Comparison of ENCODE assay signal across 27 cellular contexts in genomic region chr16:24646646-24646995, GRCh38.
DNase-seq lines count a peak whose midpoint lies in the region; ATAC-seq and TF ChIP-seq lines count a peak whose summit lies in the region.
"Had no signal": no experiment of that assay in that cellular context is flagged by ENCODE, and none has a peak within 500 bp of the region (broad histone marks: within the 10 kb centered on the region; RNA-seq: fewer than 3 reads in every experiment).

No MANE protein-coding gene starts in this region.

- intact Hi-C loops in IMR-90 (cut with micrococcal nuclease): loop anchor here (1.0 to 5.0 kb wide), 4 partner anchors 10 to 55 kb away; no protein-coding TSS in a partner anchor
- intact Hi-C loops in ascending aorta (cut with DNase I): loop anchor here (1.0 to 10.0 kb wide), 4 partner anchors 22 to 91 kb away; no protein-coding TSS in a partner anchor

- peak overlapping the region; percentile 99 for H2BK120ac ChIP-seq in IMR-90 (ENCODE audit: low read depth, low read length)

- H3K9me3 ChIP-seq in IMR-90 (ENCODE audit: control insufficient read depth, insufficient read depth, low read length) (no peaks in the 10 kb centered on the region), ascending aorta (no peaks in the 10 kb centered on the region), hepatocyte (ENCODE audit: low read depth) (no peaks in the 10 kb centered on the region), subcutaneous abdominal adipose tissue (ENCODE audit: control insufficient read depth in 5 of 5, low read length in 5 of 5) (no peaks in the 10 kb centered on the region)
- H3K9me3 ChIP-seq: BE2C, gastrocnemius medialis, upper lobe of right lung had no signal

- no peak for DNase-seq in IMR-90
- no peak for DNase-seq in ascending aorta (ENCODE audit: low spot score in 2 of 2)
- no peak for DNase-seq in hepatocyte (ENCODE audit: low spot score)
- no peak for DNase-seq in NCI-H2196 treated with DMSO at 0.1 percent for 48 hours (lab: John Stamatoyannopoulos, UW; ENCODE audit: unreplicated experiment)
- no peak for DNase-seq in HuH-7.5 (ENCODE audit: low spot score)
- DNase-seq in natural killer cell treated with Interleukin-12 subunit alpha and Interleukin-12 subunit beta and Interleukin-15 and Interleukin-18, amount 100 ng/mL, for 72 hours (ENCODE audit: low spot score): no peak
- DNase-seq: activated CD8-positive, alpha-beta memory T cell treated with anti-CD3 and anti-CD28 coated beads, Interleukin-2, amount 50 U/mL, for 4 hours; activated effector memory CD4-positive, alpha-beta T cell treated with Interleukin-2 at 50 U/mL for 16 hours; activated naive CD8-positive, alpha-beta T cell treated with anti-CD3 and anti-CD28 coated beads, Interleukin-2, amount 50 U/mL, for 24 hours; BE2C; COR-L47; dorsolateral prefrontal cortex; gastrocnemius medialis; kidney; MM.1S; naive thymus-derived CD8-positive, alpha-beta T cell; NCI-H1436; NCI-H524 treated with DMSO at 0.1 percent for 48 hours; stimulated activated CD4-positive, alpha-beta T cell treated with anti-CD3 and anti-CD28 coated beads, Interleukin-4, amount 100 ng/mL, for 1 hour; stimulated activated naive CD8-positive, alpha-beta T cell treated with anti-CD3 and anti-CD28 coated beads, Interleukin-15, Interleukin-2, amounts not matched to agents 100 U/mL and 50 U/mL, for 24 hours; upper lobe of right lung had no signal

- peak overlapping the region; percentile 15; the same call in 1 of the 2 replicates for H3K9ac ChIP-seq in IMR-90 (ENCODE audit: low read depth, low read length)
- no peak overlapping the region for H3K9ac ChIP-seq in subcutaneous abdominal adipose tissue (ENCODE audit: low read length in 5 of 5)

- H3K4me1 ChIP-seq in IMR-90 (ENCODE audit: control insufficient read depth, insufficient read depth, low read length): peaks cover 4% of the 10 kb centered on the region
- H3K4me1 ChIP-seq in ascending aorta: peaks cover 0 to 10% of the 10 kb centered on the region in 2 donors
- H3K4me1 ChIP-seq in hepatocyte (ENCODE audit: insufficient read depth): no peaks in the 10 kb centered on the region
- peaks cover 0 to 4% (median 0%) of the 10 kb centered on the region in 5 donors for H3K4me1 ChIP-seq in subcutaneous abdominal adipose tissue (ENCODE audit: control insufficient read depth in 5 of 5, insufficient read depth in 5 of 5, low read length in 5 of 5)
- H3K4me1 ChIP-seq: BE2C, gastrocnemius medialis, upper lobe of right lung had no signal

- H4K8ac ChIP-seq in IMR-90 (ENCODE audit: low read depth in 2 of 2, low read length in 2 of 2): peak overlapping the region; percentile 93 to 94

- peaks cover 0 to 7% of the 10 kb centered on the region in 2 donors for H3K27me3 Mint-ChIP-seq in natural killer cell treated with Interleukin-12 subunit alpha and Interleukin-12 subunit beta and Interleukin-15 and Interleukin-18, amount 100 ng/mL, for 72 hours
- H3K27me3 Mint-ChIP-seq: IgD-negative memory B cell had no signal

- H3K36me3 ChIP-seq in IMR-90 (ENCODE audit: control insufficient read depth, insufficient read depth, low read length): no peaks in the 10 kb centered on the region
- H3K36me3 ChIP-seq in ascending aorta: no peaks in the 10 kb centered on the region
- H3K36me3 ChIP-seq in hepatocyte (replicated peaks; ENCODE audit: insufficient read depth, low read depth): no peaks in the 10 kb centered on the region
- no peaks in the 10 kb centered on the region for H3K36me3 ChIP-seq in subcutaneous abdominal adipose tissue (ENCODE audit: control insufficient read depth in 5 of 5, insufficient read depth in 5 of 5, low read length in 5 of 5)
- H3K36me3 ChIP-seq: BE2C, cardiac muscle cell, gastrocnemius medialis, upper lobe of right lung had no signal

- H3K4me3 ChIP-seq in IMR-90 (ENCODE audit: insufficient read depth, low read depth, low read length) (no peak overlapping the region), ascending aorta (no peak overlapping the region), hepatocyte (no peak overlapping the region), subcutaneous abdominal adipose tissue (ENCODE audit: low read depth in 1 of 5, low read length in 5 of 5) (no peak overlapping the region)
- H3K4me3 ChIP-seq: cardiac muscle cell, dorsolateral prefrontal cortex, gastrocnemius medialis, skin epidermis, upper lobe of right lung had no signal

- H3K14ac ChIP-seq in IMR-90 (replicated peaks; ENCODE audit: low read depth, low read length): peak overlapping the region; percentile 92

- no CpG with 5 or more reads among the region's 2 CpGs for WGBS in IMR-90 (ENCODE audit: extremely low coverage in 2 of 2, insufficient read length in 1 of 2), 2 experiments
- WGBS in hepatocyte (ENCODE audit: low lambda C conversion rate, missing lambda C conversion rate): 83% methylated on average over 2 of the region's 2 CpGs

- in situ Hi-C loops in IMR-90 (cut with MboI; ENCODE audit: low sequenced_read_pairs): no loop called here

- peak overlapping the region; percentile 76 for H2AK9ac ChIP-seq in IMR-90 (replicated peaks; ENCODE audit: low read depth, low read length, poor library complexity)

- H2BK5ac ChIP-seq in IMR-90 (ENCODE audit: low read depth, low read length, poor library complexity, severe bottlenecking): peak overlapping the region; percentile 99

- H3K23ac ChIP-seq in IMR-90 (ENCODE audit: low read depth, low read length): peak overlapping the region; percentile 89; the same call in 1 of the 2 replicates

- no peaks in the 10 kb centered on the region for H3K27me3 ChIP-seq in IMR-90 (ENCODE audit: control insufficient read depth, insufficient read depth, low read length)
- no peaks in the 10 kb centered on the region for H3K27me3 ChIP-seq in ascending aorta
- no peaks in the 10 kb centered on the region for H3K27me3 ChIP-seq in hepatocyte
- H3K27me3 ChIP-seq in subcutaneous abdominal adipose tissue (ENCODE audit: control insufficient read depth in 5 of 5, insufficient read depth in 4 of 5, low read length in 5 of 5): no peaks in the 10 kb centered on the region
- H3K27me3 ChIP-seq: BE2C, cardiac muscle cell, dorsolateral prefrontal cortex, gastrocnemius medialis, upper lobe of right lung had no signal

- no peaks in the 10 kb centered on the region for H4K20me1 ChIP-seq in IMR-90 (ENCODE audit: insufficient read depth, low read length)
- H4K20me1 ChIP-seq in hepatocyte (ENCODE audit: insufficient read depth, poor library complexity, severe bottlenecking): no peaks in the 10 kb centered on the region

- H3K9me2 ChIP-seq in hepatocyte (replicated peaks; ENCODE audit: insufficient read depth): no peaks in the 10 kb centered on the region

- H3K4me2 ChIP-seq in IMR-90 (ENCODE audit: low read depth, low read length): no peak overlapping the region
- H3K4me2 ChIP-seq in hepatocyte: no peak overlapping the region

- no peak for TF ChIP-seq CTCF in IMR-90 (conservative IDR thresholded peaks at IDR 0.05; ENCODE audit: low read depth, low read length)
- no peak for TF ChIP-seq CTCF in ascending aorta (IDR thresholded peaks at IDR 0.05)
- TF ChIP-seq CTCF in hepatocyte (IDR thresholded peaks at IDR 0.05; ENCODE audit: poor library complexity): no peak

- TF ChIP-seq POLR2A in IMR-90 (IDR thresholded peaks at IDR 0.05; ENCODE audit: low read depth, low read length): no peak

- peak overlapping the region; percentile 94 for H4K5ac ChIP-seq in IMR-90 (ENCODE audit: low read depth, low read length)

- no peak overlapping the region for H2AFZ ChIP-seq in IMR-90 (replicated peaks; ENCODE audit: low read length, poor library complexity)
- no peak overlapping the region for H2AFZ ChIP-seq in hepatocyte

- POLR2A ChIA-PET in IMR-90 (lab: Charles Lee; ENCODE audit: unreplicated experiment): no interaction called here

- TF ChIP-seq RAD21 in IMR-90 (IDR thresholded peaks at IDR 0.05; ENCODE audit: low read length): no peak

- H3K18ac ChIP-seq in IMR-90 (ENCODE audit: low read depth, low read length): peak overlapping the region; percentile 99

- ATAC-seq in IMR-90 (ENCODE audit: low read depth) (peak; percentile 39), HG03108 (IDR thresholded peaks at IDR 0.05; ENCODE audit: unreplicated experiment) (no peak)
- ATAC-seq in natural killer cell treated with Interleukin-12 subunit alpha and Interleukin-12 subunit beta and Interleukin-15 and Interleukin-18, amount 100 ng/mL, for 72 hours: no peak
- ATAC-seq: activated naive CD8-positive, alpha-beta T cell treated with anti-CD3 and anti-CD28 coated beads, Interleukin-2, amount 50 U/mL, for 24 hours; naive thymus-derived CD8-positive, alpha-beta T cell; stimulated activated naive CD8-positive, alpha-beta T cell treated with anti-CD3 and anti-CD28 coated beads, Interleukin-15, Interleukin-2, amounts not matched to agents 100 U/mL and 50 U/mL, for 24 hours; upper lobe of right lung had no signal

- H2AK5ac ChIP-seq in IMR-90 (ENCODE audit: low read depth, low read length): peak overlapping the region; percentile 100

- H3K9me1 ChIP-seq in IMR-90 (ENCODE audit: insufficient read depth, low read length): no peaks in the 10 kb centered on the region

- no peaks in the 10 kb centered on the region for H3K79me1 ChIP-seq in IMR-90 (ENCODE audit: low read depth in 1 of 2, low read length in 2 of 2)

- peak overlapping the region; percentile 74 for H3K56ac ChIP-seq in IMR-90 (ENCODE audit: extremely low read depth, insufficient read depth, low read length)

- H3K36me3 Mint-ChIP-seq in natural killer cell treated with Interleukin-12 subunit alpha and Interleukin-12 subunit beta and Interleukin-15 and Interleukin-18, amount 100 ng/mL, for 72 hours: no peaks in the 10 kb centered on the region
- H3K36me3 Mint-ChIP-seq: naive thymus-derived CD8-positive, alpha-beta T cell had no signal

- H4K91ac ChIP-seq in IMR-90 (ENCODE audit: insufficient read depth, low read depth, low read length): peak overlapping the region; percentile 98

- H3K27ac ChIP-seq in IMR-90 (ENCODE audit: insufficient read depth, low read length) (peak overlapping the region; percentile 97), ascending aorta (peak overlapping the region; percentile 30 to 60), hepatocyte (peak overlapping the region; percentile 15), subcutaneous abdominal adipose tissue (ENCODE audit: low read depth, low read length) (peak overlapping the region; percentile 22)
- H3K27ac ChIP-seq: cardiac muscle cell, HL-60, upper lobe of right lung had no signal

- no peaks in the 10 kb centered on the region for H3K4me1 Mint-ChIP-seq in natural killer cell treated with Interleukin-12 subunit alpha and Interleukin-12 subunit beta and Interleukin-15 and Interleukin-18, amount 100 ng/mL, for 72 hours (ENCODE audit: low read depth in 2 of 2)
- H3K4me1 Mint-ChIP-seq: activated naive CD8-positive, alpha-beta T cell treated with anti-CD3 and anti-CD28 coated beads, Interleukin-2, amount 50 U/mL, for 24 hours; IgD-negative memory B cell had no signal

- no peaks in the 10 kb centered on the region for H3K79me2 ChIP-seq in hepatocyte

- H3K9me3 Mint-ChIP-seq in natural killer cell treated with Interleukin-12 subunit alpha and Interleukin-12 subunit beta and Interleukin-15 and Interleukin-18, amount 100 ng/mL, for 72 hours: no peaks in the 10 kb centered on the region
- H3K9me3 Mint-ChIP-seq: activated naive CD8-positive, alpha-beta T cell treated with anti-CD3 and anti-CD28 coated beads, Interleukin-2, amount 50 U/mL, for 24 hours had no signal

- H3K4me3 Mint-ChIP-seq in natural killer cell treated with Interleukin-12 subunit alpha and Interleukin-12 subunit beta and Interleukin-15 and Interleukin-18, amount 100 ng/mL, for 72 hours: no peak overlapping the region
- H3K4me3 Mint-ChIP-seq: activated naive CD8-positive, alpha-beta T cell treated with anti-CD3 and anti-CD28 coated beads, Interleukin-2, amount 50 U/mL, for 24 hours; IgD-negative memory B cell; naive thymus-derived CD8-positive, alpha-beta T cell had no signal

- peak overlapping the region; percentile 100 for H2BK20ac ChIP-seq in IMR-90 (ENCODE audit: low read depth, low read length)

- H2BK15ac ChIP-seq in IMR-90 (ENCODE audit: low read depth, low read length): peak overlapping the region; percentile 93; the same call in 2 of the 3 replicates

- no peak overlapping the region for H3K27ac Mint-ChIP-seq in natural killer cell treated with Interleukin-12 subunit alpha and Interleukin-12 subunit beta and Interleukin-15 and Interleukin-18, amount 100 ng/mL, for 72 hours
- H3K27ac Mint-ChIP-seq: activated naive CD8-positive, alpha-beta T cell treated with anti-CD3 and anti-CD28 coated beads, Interleukin-2, amount 50 U/mL, for 24 hours; IgD-negative memory B cell; naive thymus-derived CD8-positive, alpha-beta T cell had no signal

- dilution Hi-C loops in IMR-90 (cut with HindIII; ENCODE audit: low sequenced_read_pairs, unreplicated experiment): no loop called here

- peak overlapping the region; percentile 99 for H3K4ac ChIP-seq in IMR-90 (ENCODE audit: low read depth, low read length)

- CTCF ChIA-PET in IMR-90 (lab: Yijun Ruan, JAX): interaction anchor here (0.6 to 1.0 kb wide), 2 partner anchors 44 to 47 kb away, joined by 3 to 4 read pairs; no protein-coding TSS in a partner anchor

- BruUV-seq in IMR-90 (replicated peaks; lab: Mats Ljungman, UMichigan): no TSS peak

Comparison
In these comparisons a context has a peak if more than half of its experiments do, and no peak if none do; other contexts are left out.
1. H3K27ac ChIP-seq: peak in every context shown above with its lines; median percentile 97 in IMR-90; 45 in ascending aorta; 22 in subcutaneous abdominal adipose tissue; 15 in hepatocyte.